Comparison of ENCODE assay signal across 18 cellular contexts in the genomic region with DNA sequence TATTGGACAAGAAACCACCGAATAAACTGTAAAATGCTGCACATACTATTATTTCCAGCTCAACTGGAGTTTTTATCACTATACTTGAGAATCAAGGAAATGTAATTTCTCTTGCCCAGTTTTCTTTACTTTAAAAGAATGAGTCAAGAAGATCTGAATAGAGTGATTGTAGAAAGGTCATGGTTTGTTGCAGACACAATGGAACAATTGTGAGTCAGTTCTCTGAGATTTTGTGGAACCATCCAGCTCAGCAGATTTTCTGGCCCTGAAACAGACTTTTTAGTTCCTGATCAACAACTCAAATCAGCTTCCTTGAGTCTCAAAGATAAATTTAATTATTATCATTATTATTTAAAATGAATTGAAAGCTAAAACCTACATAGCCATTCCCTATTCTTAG. TPM values are rescaled to one million over a fixed set of nuclear protein-coding genes. Genes with fewer than 3 reads are reported as not detected.
A peak's percentile ranks its signal among the peaks of the same experiment; 100 is the strongest.
DNase-seq lines count a peak whose midpoint lies in the region; ATAC-seq and TF ChIP-seq lines count a peak whose summit lies in the region.
"Had no signal": no experiment of that assay in that cellular context is flagged by ENCODE, and none has a peak within 500 bp of the region (broad histone marks: within the 10 kb centered on the region; RNA-seq: fewer than 3 reads in every experiment).

No MANE protein-coding gene starts in this region.

- H3K27me3 Mint-ChIP-seq in neural crest cell (ENCODE audit: low read depth), result no peaks in the 10 kb centered on the region

- peaks cover 16% of the 10 kb centered on the region for H3K4me1 Mint-ChIP-seq in neural crest cell

- ATAC-seq in GM18505 (IDR thresholded peaks at IDR 0.05; ENCODE audit: unreplicated experiment), result no peak
- no peak for ATAC-seq in omental fat pad (ENCODE audit: low FRiP score)
- ATAC-seq: SK-N-SH treated with all-trans-retinoic acid at 6 μM for 48 hours had no signal

- H3K27ac Mint-ChIP-seq in neural crest cell (ENCODE audit: unreplicated experiment), result peak overlapping the region; percentile 78
- H3K27ac Mint-ChIP-seq: naive B cell had no signal

- H4K20me1 ChIP-seq in PC-9 (ENCODE audit: insufficient read depth), result no peaks in the 10 kb centered on the region

- peak overlapping the region; percentile 41 for H3K4me3 Mint-ChIP-seq in neural crest cell
- H3K4me3 Mint-ChIP-seq: naive B cell had no signal

- H3K36me3 Mint-ChIP-seq in neural crest cell (ENCODE audit: low read depth), result peaks cover 2% of the 10 kb centered on the region
- H3K36me3 Mint-ChIP-seq: naive B cell had no signal

- H3K4me2 ChIP-seq in PC-9, result no peak overlapping the region

- no peaks in the 10 kb centered on the region for H3K9me2 ChIP-seq in PC-9 (ENCODE audit: insufficient read depth)

- H2AFZ ChIP-seq in PC-9, result peak overlapping the region; percentile 30; the same call in 1 of the 2 replicates

- TF ChIP-seq POLR2A in GM18505 (IDR thresholded peaks at IDR 0.05; ENCODE audit: borderline replicate concordance, extremely low read depth, insufficient read depth, insufficient read length), result no peak

- POLR2A ChIA-PET in PC-9 (lab: Charles Lee; ENCODE audit: unreplicated experiment), result no interaction called here

- peaks cover 20% of the 10 kb centered on the region for H3K4me1 ChIP-seq in PC-9 (replicated peaks; ENCODE audit: insufficient read depth)

- peaks cover 9% of the 10 kb centered on the region for H3K9me3 Mint-ChIP-seq in neural crest cell

- H3K4me3 ChIP-seq in PC-9 (no peak overlapping the region), epithelial cell of esophagus (ENCODE audit: low read length) (peak overlapping the region; percentile 6)

- CTCF ChIA-PET in PC-9 (lab: Charles Lee), result interaction anchor here (1.2 kb wide), 1 partner anchor 54 kb away, joined by 4 read pairs; no protein-coding TSS in a partner anchor

- intact Hi-C loops in PC-9 (cut with micrococcal nuclease; ENCODE audit: unreplicated experiment) (no loop called here), posterior vena cava (cut with DNase I) (no loop called here)

- no peaks in the 10 kb centered on the region for H3K27me3 ChIP-seq in PC-9 (ENCODE audit: insufficient read depth, low read depth)

- DNase-seq in Daoy (ENCODE audit: low read depth), result peak; percentile 15
- peak; percentile 4 to 47 for DNase-seq in PC-9
- DNase-seq in epithelial cell of esophagus (ENCODE audit: low read depth), result peak; percentile 77
- no peak for DNase-seq in neural crest cell (ENCODE audit: low read depth, low spot score)
- DNase-seq in Kasumi-1 (lab: John Stamatoyannopoulos, UW), result no peak
- no peak for DNase-seq in omental fat pad (ENCODE audit: low spot score)
- DNase-seq in posterior vena cava (ENCODE audit: low spot score), result no peak
- DNase-seq: activated CD4-positive, alpha-beta T cell treated with anti-CD3 and anti-CD28 coated beads, Interleukin-2, amount 50 U/mL, for 48 hours; amygdala; cortex of kidney; DMS 273 treated with DMSO at 0.1 percent for 48 hours; naive B cell; NCI-H1694; retina had no signal

- H3K27ac ChIP-seq in PC-9, result peak overlapping the region; percentile 27; the same call in 1 of the 2 replicates

- no peaks in the 10 kb centered on the region for H3K79me2 ChIP-seq in PC-9 (ENCODE audit: low read depth)

- H3K9me3 ChIP-seq in PC-9 (ENCODE audit: insufficient read depth, low read depth), result no peaks in the 10 kb centered on the region

- no TSS peak for BruUV-seq in PC-9 (replicated peaks; lab: Mats Ljungman, UMichigan)

- no peaks in the 10 kb centered on the region for H3K36me3 ChIP-seq in PC-9 (ENCODE audit: low read depth)

- TF ChIP-seq CTCF in PC-9 (conservative IDR thresholded peaks at IDR 0.05) (no peak), epithelial cell of esophagus (IDR thresholded peaks at IDR 0.05; ENCODE audit: insufficient read depth, low read depth, low read length, missing control alignments) (no peak), neural crest cell (conservative IDR thresholded peaks at IDR 0.05) (no peak), omental fat pad (IDR thresholded peaks at IDR 0.05) (no peak)

- peaks cover 11% of the 10 kb centered on the region; the same call in 1 of the 2 replicates for H3F3A ChIP-seq in PC-9 (ENCODE audit: insufficient read depth, low read depth)

RNA-seq across cellular contexts. Expression of gene TCN1, which starts 1.3 kb away (rescaled TPM):
- total RNA-seq in Daoy (2014; rRNA removed; shearing (Covaris generic)), result not detected in 2 replicates
- 1.4 and 2.0 TPM in 2 replicates for total RNA-seq in PC-9 (2021)
- not detected in 2 replicates for total RNA-seq in neural crest cell
- total RNA-seq in omental fat pad, result not detected
- not detected for total RNA-seq in posterior vena cava
- total RNA-seq: NCI-H460 had no signal

RNA-seq across cellular contexts. Expression of gene OOSP3, which starts 13.6 kb away (rescaled TPM):
- not detected in 2 replicates for total RNA-seq in Daoy (2014; rRNA removed; shearing (Covaris generic))
- total RNA-seq in PC-9 (2021) (not detected in 2 replicates), neural crest cell (not detected in 2 replicates), omental fat pad (not detected), posterior vena cava (not detected)
- total RNA-seq: liver, NCI-H460 had no signal

RNA-seq across cellular contexts. Expression of gene CBLIF, which starts 19.7 kb away (rescaled TPM):
- not detected in 2 replicates for total RNA-seq in Daoy (2014; rRNA removed; shearing (Covaris generic))
- not detected in 2 replicates for total RNA-seq in PC-9 (2021)
- not detected in 2 replicates for total RNA-seq in neural crest cell
- not detected for total RNA-seq in omental fat pad
- not detected for total RNA-seq in posterior vena cava
- total RNA-seq: liver, NCI-H460 had no signal

RNA-seq across cellular contexts. Expression of gene MRPL16, which starts 54.5 kb away (rescaled TPM):
- total RNA-seq in Daoy (2014; rRNA removed; shearing (Covaris generic)), result 55.0 and 66.6 TPM in 2 replicates
- total RNA-seq in PC-9 (2021), result 64.7 and 82.0 TPM in 2 replicates
- total RNA-seq in neural crest cell, result 44.4 and 45.6 TPM in 2 replicates
- 10 to 100 TPM; 28.1 to 50.9 (median 38.3) TPM for total RNA-seq in omental fat pad
- 10 to 100 TPM; 25.5 to 29.8 TPM for total RNA-seq in posterior vena cava

Comparison
In these comparisons a context has a peak if more than half of its experiments do, and no peak if none do; other contexts are left out.
1. DNase-seq: peak in Daoy (single experiment), PC-9 (2 of 2) and epithelial cell of esophagus (single experiment); none in neural crest cell (single experiment), Kasumi-1 (0 of 2), omental fat pad (single experiment) and posterior vena cava (single experiment).